11 cellular contexts compared by ENCODE assay signal in genomic region chr4:169080970-169081369, GRCh38.
DNase-seq lines count a peak whose midpoint lies in the region; ATAC-seq and TF ChIP-seq lines count a peak whose summit lies in the region.
"Had no signal": no experiment of that assay in that cellular context is flagged by ENCODE, and none has a peak within 500 bp of the region (broad histone marks: within the 10 kb centered on the region; RNA-seq: fewer than 3 reads in every experiment).

No MANE protein-coding gene starts in this region.

- H3K27me3 Mint-ChIP-seq in GM23338 (ENCODE audit: insufficient read depth, low read depth, poor library complexity), result peaks cover 4% of the 10 kb centered on the region

- H3K4me3 Mint-ChIP-seq in GM23338, result no peak overlapping the region
- H3K4me3 Mint-ChIP-seq: nephron progenitor cell had no signal

- H3K27ac Mint-ChIP-seq in GM23338, result no peak overlapping the region
- H3K27ac Mint-ChIP-seq: nephron progenitor cell had no signal

- H3K9me2 ChIP-seq in Loucy (replicated peaks; ENCODE audit: low read depth, low read length), result no peaks in the 10 kb centered on the region
- H3K9me2 ChIP-seq in GM23338 (ENCODE audit: insufficient read depth), result peaks cover 10% of the 10 kb centered on the region; the same call in 1 of the 2 replicates

- 26 to 43% methylated on average over 2 of the region's 2 CpGs for WGBS in sigmoid colon, 2 donors

- H3K79me2 ChIP-seq in Loucy (ENCODE audit: insufficient read depth, low read length) (no peaks in the 10 kb centered on the region), GM23338 (replicated peaks; ENCODE audit: insufficient read depth) (no peaks in the 10 kb centered on the region)

- H3K9me3 Mint-ChIP-seq in GM23338, result no peaks in the 10 kb centered on the region; the same call in 2 of the 3 replicates
- H3K9me3 Mint-ChIP-seq: central memory CD8-positive, alpha-beta T cell had no signal

- H3K4me3 ChIP-seq in Loucy (ENCODE audit: low read length, poor library complexity, severe bottlenecking) (no peak overlapping the region), fibroblast of pulmonary artery (replicated peaks; ENCODE audit: low read depth, low read length) (peak overlapping the region; percentile 24), sigmoid colon (no peak overlapping the region), GM23338 (no peak overlapping the region)

- no peak for TF ChIP-seq CTCF in Loucy (conservative IDR thresholded peaks at IDR 0.05; ENCODE audit: low read length)
- no peak for TF ChIP-seq CTCF in fibroblast of pulmonary artery (IDR thresholded peaks at IDR 0.05; ENCODE audit: low read length, missing control alignments)
- no peak for TF ChIP-seq CTCF in sigmoid colon (IDR thresholded peaks at IDR 0.05)
- TF ChIP-seq CTCF in GM23338 (conservative IDR thresholded peaks at IDR 0.05; ENCODE audit: low read depth in 2 of 2), result no peak

- DNase-seq in fibroblast of pulmonary artery (ENCODE audit: low read depth) (peak; percentile 92), sigmoid colon (peak; percentile 61), GM23338 (ENCODE audit: low spot score) (no peak), SKM-1 treated with dmso at 0.1 percent for 144 hours (lab: John Stamatoyannopoulos, UW; ENCODE audit: unreplicated experiment) (no peak), DMS79 (lab: John Stamatoyannopoulos, UW) (no peak)
- no peak for DNase-seq in activated CD4-positive, CD25-positive, alpha-beta regulatory T cell (lab: John Stamatoyannopoulos, UW)
- DNase-seq: nephron progenitor cell, T-helper 2 cell had no signal

- H3K27ac ChIP-seq in sigmoid colon (peak overlapping the region; percentile 0 to 69 (median 68)), GM23338 (ENCODE audit: low read depth) (no peak overlapping the region)

- intact Hi-C loops in sigmoid colon (cut with DNase I), result no loop called here

- peaks cover 16% of the 10 kb centered on the region for H3K4me1 ChIP-seq in Loucy (ENCODE audit: insufficient read depth, low read length, poor library complexity, severe bottlenecking)
- H3K4me1 ChIP-seq in sigmoid colon, result peaks cover 0 to 28% (median 10%) of the 10 kb centered on the region in 4 donors
- H3K4me1 ChIP-seq in GM23338 (ENCODE audit: insufficient read depth), result no peaks in the 10 kb centered on the region

- H3K4me2 ChIP-seq in Loucy (ENCODE audit: low read depth, low read length, poor library complexity, severe bottlenecking) (peak overlapping the region; percentile 86), GM23338 (no peak overlapping the region)

- no peaks in the 10 kb centered on the region for H3K36me3 Mint-ChIP-seq in GM23338 (ENCODE audit: low read depth)

- no peak overlapping the region for H3K9ac ChIP-seq in Loucy (ENCODE audit: low read depth, low read length, poor library complexity, severe bottlenecking)

- H3K4me1 Mint-ChIP-seq in GM23338, result no peaks in the 10 kb centered on the region

- peak; percentile 14 for ATAC-seq in GM18861 (IDR thresholded peaks at IDR 0.05; ENCODE audit: unreplicated experiment)
- no peak for ATAC-seq in GM23338

- no peak for TF ChIP-seq POLR2A in sigmoid colon (IDR thresholded peaks at IDR 0.05)

- H3K36me3 ChIP-seq in Loucy (ENCODE audit: insufficient read depth, low read length), result no peaks in the 10 kb centered on the region
- no peaks in the 10 kb centered on the region for H3K36me3 ChIP-seq in sigmoid colon
- H3K36me3 ChIP-seq in GM23338 (ENCODE audit: insufficient read depth), result no peaks in the 10 kb centered on the region

- H3K9me3 ChIP-seq in Loucy (ENCODE audit: insufficient read depth, low read depth, low read length) (no peaks in the 10 kb centered on the region), sigmoid colon (no peaks in the 10 kb centered on the region)

- H3K27me3 ChIP-seq in Loucy (ENCODE audit: insufficient read depth, low read length, poor library complexity, severe bottlenecking) (no peaks in the 10 kb centered on the region), sigmoid colon (no peaks in the 10 kb centered on the region), GM23338 (ENCODE audit: insufficient read depth) (no peaks in the 10 kb centered on the region)

- TF ChIP-seq EP300 in sigmoid colon (IDR thresholded peaks at IDR 0.05), result no peak

- H3F3A ChIP-seq in Loucy (ENCODE audit: low read depth), result 0 out of 2 replicates have a peak, but pooled peaks cover 5% of the 10 kb centered on the region
- no peaks in the 10 kb centered on the region for H3F3A ChIP-seq in GM23338 (replicated peaks; ENCODE audit: low read depth)

- H4K20me1 ChIP-seq in Loucy (ENCODE audit: insufficient read depth, low read length, poor library complexity, severe bottlenecking) (no peaks in the 10 kb centered on the region), GM23338 (replicated peaks; ENCODE audit: insufficient read depth) (no peaks in the 10 kb centered on the region)

- no peak overlapping the region for H2AFZ ChIP-seq in Loucy (ENCODE audit: low read length)
- no peak overlapping the region for H2AFZ ChIP-seq in GM23338

TF ChIP-seq in GM23338, 12 proteins besides CTCF, POLR2A, EP300 and RAD21:
- TF ChIP-seq REST (IDR thresholded peaks at IDR 0.05; ENCODE audit: unreplicated experiment), result no peak
- no peak for TF ChIP-seq EZH2 (IDR thresholded peaks at IDR 0.05; ENCODE audit: low read depth, unreplicated experiment)
- TF ChIP-seq ETS1 (IDR thresholded peaks at IDR 0.05), result no peak
TF ChIP-seq in GM23338: peak in this region for 0.

Comparison
In these comparisons a context has a peak if more than half of its experiments do, and no peak if none do; other contexts are left out.
1. DNase-seq: peak in fibroblast of pulmonary artery (single experiment) and sigmoid colon (single experiment); none in GM23338 (single experiment), activated CD4-positive, CD25-positive, alpha-beta regulatory T cell (0 of 4), SKM-1 treated with dmso at 0.1 percent for 144 hours (single experiment) and DMS79 (single experiment).